ENCODE assay signal across 9 cellular contexts in the genomic region with DNA sequence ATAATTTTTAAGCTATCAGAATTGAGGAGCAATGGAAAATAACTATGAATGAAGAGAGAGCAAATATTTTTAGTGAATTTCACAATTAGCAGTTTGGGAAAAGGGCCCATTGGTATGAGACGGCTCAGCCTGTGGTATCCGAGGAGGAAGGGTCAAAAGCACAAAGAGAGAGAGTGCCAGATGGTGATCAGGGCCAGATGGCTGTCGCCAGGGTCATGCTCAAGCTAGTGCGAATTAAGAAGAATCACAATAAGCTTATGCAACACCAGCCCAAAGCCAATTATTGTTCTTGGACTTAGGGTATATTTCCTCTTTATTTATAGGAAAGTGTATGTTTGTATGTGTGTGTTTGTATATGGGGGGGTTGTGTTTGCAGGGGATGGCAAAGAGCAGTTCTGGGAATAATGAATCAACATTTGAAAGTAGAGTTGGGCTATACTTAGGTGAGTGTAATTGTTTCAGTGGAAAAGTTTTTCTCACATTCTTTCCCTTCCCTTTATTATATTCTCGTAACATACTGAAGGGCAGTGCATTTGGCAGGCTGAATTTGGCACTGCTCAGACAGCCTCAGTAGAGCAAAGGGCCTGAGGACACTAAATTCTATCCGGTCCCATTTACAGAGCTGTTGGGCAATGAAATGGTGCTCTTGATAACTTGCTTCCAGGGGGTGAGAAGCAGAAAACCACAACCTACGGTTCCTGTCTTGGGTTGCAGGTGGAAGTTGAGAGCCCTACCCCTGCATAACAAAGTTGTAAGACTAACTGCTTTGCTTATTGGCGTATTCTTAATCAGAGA. TPM values are rescaled to one million over a fixed set of nuclear protein-coding genes. Genes with fewer than 3 reads are reported as not detected.
DNase-seq lines count a peak whose midpoint lies in the region; ATAC-seq and TF ChIP-seq lines count a peak whose summit lies in the region.
"Had no signal": no experiment of that assay in that cellular context is flagged by ENCODE, and none has a peak within 500 bp of the region (broad histone marks: within the 10 kb centered on the region; RNA-seq: fewer than 3 reads in every experiment).

No MANE protein-coding gene starts in this region.

- ATAC-seq in RWPE2 (ENCODE audit: low read depth) (peak; percentile 7; the same call in 1 of the 3 replicates), heart left ventricle (peak; percentile 16 to 60 (median 43))

- TF ChIP-seq EP300 in sigmoid colon (IDR thresholded peaks at IDR 0.05): no peak

- DNase-seq in GM03348 (ENCODE audit: low spot score): peak; percentile 72
- DNase-seq in RWPE2 (ENCODE audit: low spot score): no peak
- DNase-seq in heart left ventricle: peak in 1 of 5 donors; percentile 36
- peak; percentile 78 for DNase-seq in sigmoid colon
- DNase-seq in NCI-H2196 (lab: John Stamatoyannopoulos, UW; ENCODE audit: unreplicated experiment): no peak
- DNase-seq in NCI-H1417 treated with DMSO at 0.1 percent for 48 hours (lab: John Stamatoyannopoulos, UW): no peak
- no peak for DNase-seq in T1000 (lab: John Stamatoyannopoulos, UW)
- no peak for DNase-seq in OCI-M1 (lab: John Stamatoyannopoulos, UW)
- DNase-seq: gastrocnemius medialis had no signal

- no peaks in the 10 kb centered on the region for H3K4me1 ChIP-seq in RWPE2 (ENCODE audit: insufficient read depth, poor library complexity, severe bottlenecking)
- peaks cover 0 to 14% (median 7%) of the 10 kb centered on the region in 12 donors for H3K4me1 ChIP-seq in heart left ventricle
- H3K4me1 ChIP-seq in sigmoid colon: peaks cover 0 to 17% (median 16%) of the 10 kb centered on the region in 4 donors

- no peak overlapping the region for H3K27ac ChIP-seq in RWPE2 (ENCODE audit: poor library complexity, severe bottlenecking)
- H3K27ac ChIP-seq in heart left ventricle: peak overlapping the region in 5 of 12 donors; percentile 13 to 72 (median 40)
- peak overlapping the region; percentile 76 to 80 (median 78) for H3K27ac ChIP-seq in sigmoid colon

- H3K27me3 ChIP-seq in RWPE2 (ENCODE audit: insufficient read depth, poor library complexity, severe bottlenecking): no peaks in the 10 kb centered on the region
- H3K27me3 ChIP-seq in heart left ventricle: no peaks in the 10 kb centered on the region
- no peaks in the 10 kb centered on the region for H3K27me3 ChIP-seq in sigmoid colon
- H3K27me3 ChIP-seq: gastrocnemius medialis had no signal

- H3K9me3 ChIP-seq in RWPE2 (ENCODE audit: severe bottlenecking) (peaks cover 10% of the 10 kb centered on the region), heart left ventricle (peaks cover 0 to 15% (median 7%) of the 10 kb centered on the region in 12 donors), sigmoid colon (peaks cover 0 to 4% (median 0%) of the 10 kb centered on the region in 4 donors)

- TF ChIP-seq POLR2A in heart left ventricle (IDR thresholded peaks at IDR 0.05) (no peak), sigmoid colon (IDR thresholded peaks at IDR 0.05) (no peak)

- TF ChIP-seq CTCF in RWPE2 (IDR thresholded peaks at IDR 0.05; ENCODE audit: poor library complexity, severe bottlenecking): no peak
- TF ChIP-seq CTCF in heart left ventricle (IDR thresholded peaks at IDR 0.05): no peak
- TF ChIP-seq CTCF in sigmoid colon (IDR thresholded peaks at IDR 0.05): no peak

- peaks cover 11% of the 10 kb centered on the region for H3K36me3 ChIP-seq in RWPE2 (ENCODE audit: low read depth)
- peaks cover 0 to 5% (median 0%) of the 10 kb centered on the region in 9 donors for H3K36me3 ChIP-seq in heart left ventricle
- no peaks in the 10 kb centered on the region for H3K36me3 ChIP-seq in sigmoid colon
- H3K36me3 ChIP-seq: gastrocnemius medialis had no signal

- H3K4me3 ChIP-seq in RWPE2 (ENCODE audit: severe bottlenecking) (no peak overlapping the region), heart left ventricle (no peak overlapping the region), sigmoid colon (no peak overlapping the region)
- H3K4me3 ChIP-seq: gastrocnemius medialis had no signal

- 58 to 76% (median 66%) methylated on average over 8 of the region's 8 CpGs for WGBS in heart left ventricle, 4 donors
- WGBS in sigmoid colon, 2 donors: 70 to 74% methylated on average over 8 of the region's 8 CpGs

- intact Hi-C loops in heart left ventricle (cut with DNase I): loop anchor here in 9 of 10 donors (2.0 to 10.0 kb wide), 5 partner anchors 142 to 192 kb away; no protein-coding TSS in a partner anchor
- intact Hi-C loops in sigmoid colon (cut with DNase I): loop anchor here (1.0 to 5.0 kb wide), 2 partner anchors 51 to 187 kb away; a partner anchor contains a TSS

RNA-seq across cellular contexts. Expression of a gene that starts 19.5 kb away (rescaled TPM):
- total RNA-seq in heart left ventricle (10 to 100 TPM; 16.4 to 55.3 (median 25.9) TPM), sigmoid colon (100 to 1,000 TPM; 150 to 236 (median 225) TPM)
- polyA plus RNA-seq in heart left ventricle (1 to 10 TPM; 5.0 to 7.4 TPM), sigmoid colon (10 to 100 TPM in 2 of 3 donors, 1 to 10 TPM in 1; 3.5 to 50.5 (median 18.0) TPM)

RNA-seq across cellular contexts. Expression of a gene that starts 51.3 kb away (rescaled TPM):
- total RNA-seq in heart left ventricle: 10 to 100 TPM; 18.1 to 34.0 (median 21.1) TPM
- polyA plus RNA-seq in heart left ventricle: 10 to 100 TPM; 18.2 to 34.3 TPM
- 100 to 1,000 TPM in 1 of 4 donors, 10 to 100 TPM in 3; 64.6 to 145 (median 78.8) TPM for total RNA-seq in sigmoid colon
- polyA plus RNA-seq in sigmoid colon: 100 to 1,000 TPM in 2 of 3 donors, 10 to 100 TPM in 1; 55.5 to 141 (median 123) TPM

Comparison
In these comparisons a context has a peak if more than half of its experiments do, and no peak if none do; other contexts are left out.
1. DNase-seq: peak in GM03348 (single experiment) and sigmoid colon (single experiment); none in RWPE2 (single experiment), NCI-H2196 (single experiment), NCI-H1417 treated with DMSO at 0.1 percent for 48 hours (single experiment), T1000 (single experiment) and OCI-M1 (single experiment).